ENCODE assay signal across 9 cellular contexts in the genomic region with DNA sequence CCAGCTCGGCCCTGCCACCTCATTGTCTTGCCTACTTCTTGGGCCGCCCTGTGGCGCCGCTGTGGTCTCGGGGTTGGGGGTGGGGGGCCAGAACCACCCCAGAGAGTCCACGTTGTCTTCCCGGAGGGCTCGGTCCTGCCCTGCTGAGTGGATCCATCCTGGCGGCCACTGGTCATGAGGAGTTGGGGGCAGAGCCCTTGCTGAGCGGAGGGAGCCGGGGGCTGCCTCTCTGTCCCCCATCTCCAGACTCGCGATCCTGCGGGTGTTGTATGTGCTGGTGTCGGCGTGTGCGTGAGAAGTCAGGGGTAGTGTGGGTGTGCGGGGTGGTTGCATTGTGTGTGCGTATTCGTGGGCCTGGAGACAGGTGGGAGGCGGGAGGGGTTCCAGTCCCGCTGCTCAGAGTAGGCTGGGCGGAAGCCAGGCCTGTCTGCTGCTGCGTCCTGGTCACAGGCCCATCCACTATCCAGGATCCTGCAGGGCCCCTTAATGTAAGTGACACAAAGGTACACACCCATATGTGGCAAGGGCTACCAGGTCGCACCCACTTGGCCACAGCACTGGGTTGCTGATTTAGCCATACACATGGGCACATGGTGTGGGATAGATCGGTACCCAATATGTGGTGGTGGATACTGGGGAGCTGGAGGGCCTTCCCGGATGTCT. TPM values are rescaled to one million over a fixed set of nuclear protein-coding genes. Genes with fewer than 3 reads are reported as not detected.
DNase-seq lines count a peak whose midpoint lies in the region; ATAC-seq and TF ChIP-seq lines count a peak whose summit lies in the region.
"Had no signal": no experiment of that assay in that cellular context is flagged by ENCODE, and none has a peak within 500 bp of the region (broad histone marks: within the 10 kb centered on the region; RNA-seq: fewer than 3 reads in every experiment).

No MANE protein-coding gene starts in this region.

- TF ChIP-seq CTCF in GM12875 (IDR thresholded peaks at IDR 0.05; ENCODE audit: borderline replicate concordance, insufficient read depth, low read depth, low read length) (no peak), left ventricle myocardium inferior (IDR thresholded peaks at IDR 0.05; ENCODE audit: borderline replicate concordance) (no peak)

- peaks cover 5% of the 10 kb centered on the region for H3K4me1 Mint-ChIP-seq in activated T-helper 17 cell treated with anti-CD3 and anti-CD28 coated beads, Interleukin-2, amount 50 U/mL, for 72 hours

- H3K36me3 ChIP-seq in left ventricle myocardium inferior, result peaks cover 12% of the 10 kb centered on the region

- peak overlapping the region; percentile 26 for H3K4me3 Mint-ChIP-seq in activated T-helper 17 cell treated with anti-CD3 and anti-CD28 coated beads, Interleukin-2, amount 50 U/mL, for 72 hours

- no peak for ATAC-seq in activated T-helper 17 cell treated with anti-CD3 and anti-CD28 coated beads, Interleukin-2, amount 50 U/mL, for 72 hours (replicated peaks)
- ATAC-seq in sciatic nerve (peak; percentile 12), GM21825 (IDR thresholded peaks at IDR 0.05; ENCODE audit: unreplicated experiment) (no peak)
- ATAC-seq: Panc1 had no signal

- peaks cover 53% of the 10 kb centered on the region for H3K36me3 Mint-ChIP-seq in activated T-helper 17 cell treated with anti-CD3 and anti-CD28 coated beads, Interleukin-2, amount 50 U/mL, for 72 hours (ENCODE audit: low read depth)

- peak overlapping the region; percentile 36 for H3K27ac Mint-ChIP-seq in activated T-helper 17 cell treated with anti-CD3 and anti-CD28 coated beads, Interleukin-2, amount 50 U/mL, for 72 hours

- H3K27me3 ChIP-seq in left ventricle myocardium inferior (ENCODE audit: low read depth), result no peaks in the 10 kb centered on the region

- peaks cover 25% of the 10 kb centered on the region for H3K4me1 ChIP-seq in left ventricle myocardium inferior

- DNase-seq in left ventricle myocardium inferior (peak; percentile 13), sciatic nerve (ENCODE audit: low spot score) (no peak), LoVo (ENCODE audit: low spot score) (no peak), COLO829 (ENCODE audit: low spot score) (no peak), NCI-H345 treated with DMSO at 0.1 percent for 48 hours (lab: John Stamatoyannopoulos, UW; ENCODE audit: unreplicated experiment) (no peak)

- H3K27ac ChIP-seq in left ventricle myocardium inferior (replicated peaks), result peak overlapping the region; percentile 90

- H3K27me3 Mint-ChIP-seq in activated T-helper 17 cell treated with anti-CD3 and anti-CD28 coated beads, Interleukin-2, amount 50 U/mL, for 72 hours, result no peaks in the 10 kb centered on the region

- no peaks in the 10 kb centered on the region for H3K9me3 ChIP-seq in left ventricle myocardium inferior (replicated peaks)

- H3K4me3 ChIP-seq in GM12875 (ENCODE audit: low read depth, low read length) (peak overlapping the region; percentile 16), left ventricle myocardium inferior (peak overlapping the region; percentile 75)

- intact Hi-C loops in left ventricle myocardium inferior (cut with micrococcal nuclease), result no loop called here
- intact Hi-C loops in sciatic nerve (cut with DNase I), result no loop called here

- H3K9me3 Mint-ChIP-seq in activated T-helper 17 cell treated with anti-CD3 and anti-CD28 coated beads, Interleukin-2, amount 50 U/mL, for 72 hours, result no peaks in the 10 kb centered on the region

RNA-seq across cellular contexts. Expression of gene NBEAL2, which starts 30.7 kb away (rescaled TPM):
- total RNA-seq in activated T-helper 17 cell treated with anti-CD3 and anti-CD28 coated beads, Interleukin-2, amount 50 U/mL, for 72 hours, result 100 to 1,000 TPM; 140 to 169 TPM
- total RNA-seq in left ventricle myocardium inferior, result 12.6 TPM
- total RNA-seq in sciatic nerve, result 44.0 TPM

RNA-seq across cellular contexts. Expression of gene CCDC12, which starts 33.6 kb away (rescaled TPM):
- total RNA-seq in activated T-helper 17 cell treated with anti-CD3 and anti-CD28 coated beads, Interleukin-2, amount 50 U/mL, for 72 hours, result 10 to 100 TPM; 46.9 to 59.8 TPM
- total RNA-seq in left ventricle myocardium inferior, result 31.0 TPM
- 40.9 TPM for total RNA-seq in sciatic nerve
